Comparison of ENCODE assay signal across 23 cellular contexts in the genomic region with DNA sequence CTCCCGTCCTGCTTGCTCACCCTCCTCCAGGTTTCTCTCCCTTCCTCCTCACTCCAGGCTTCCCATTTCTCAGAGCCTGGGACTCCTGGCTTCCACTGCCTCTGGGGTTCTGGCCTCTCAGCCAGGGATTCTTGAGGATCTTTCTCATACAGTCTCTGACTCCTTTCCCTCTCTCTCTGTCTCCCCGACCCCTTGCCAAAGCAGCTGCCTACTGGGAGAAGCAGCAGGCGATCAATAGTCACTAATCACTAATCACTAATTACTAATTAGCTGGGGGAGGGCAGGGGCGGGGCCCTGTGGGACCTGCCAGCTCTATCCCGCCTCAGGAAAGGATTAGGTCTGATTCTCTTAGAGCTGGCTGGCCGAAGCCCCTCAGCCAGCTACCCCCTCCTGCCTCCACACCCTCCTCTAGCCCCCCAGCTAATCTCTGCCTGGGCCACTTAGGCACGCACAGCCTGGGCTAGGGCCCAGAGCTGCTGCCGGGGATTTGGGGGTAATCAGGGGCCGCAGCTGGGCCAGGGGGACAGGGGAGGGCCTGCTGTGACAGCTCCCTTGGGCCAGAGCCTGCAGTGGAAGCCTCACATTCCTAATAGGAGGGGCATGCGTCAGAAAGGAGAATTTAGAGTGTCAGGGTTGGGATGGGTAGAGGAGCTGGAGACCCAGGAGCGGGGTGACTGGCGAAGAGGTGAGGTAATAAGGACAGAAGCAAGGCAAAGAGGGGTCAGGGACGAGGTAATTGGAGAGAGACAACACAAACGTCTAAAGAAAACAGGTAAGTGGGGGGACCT. TPM values are rescaled to one million over a fixed set of nuclear protein-coding genes. Genes with fewer than 3 reads are reported as not detected.
A peak's percentile ranks its signal among the peaks of the same experiment; 100 is the strongest.
DNase-seq lines count a peak whose midpoint lies in the region; TF ChIP-seq lines count a peak whose summit lies in the region.
"Had no signal": no experiment of that assay in that cellular context is flagged by ENCODE, and none has a peak within 500 bp of the region (broad histone marks: within the 10 kb centered on the region; RNA-seq: fewer than 3 reads in every experiment).

No MANE protein-coding gene starts in this region.

- H3K27ac Mint-ChIP-seq in Caco-2 (ENCODE audit: unreplicated experiment) = no peak overlapping the region
- no peak overlapping the region for H3K27ac Mint-ChIP-seq in nephron progenitor cell
- H3K27ac Mint-ChIP-seq: activated CD4-positive, alpha-beta T cell treated with anti-CD3 and anti-CD28 coated beads, Interleukin-2, amount 10 ng/mL, durations not matched to agents 24 days and 14 days; activated naive CD4-positive, alpha-beta T cell treated with anti-CD3 and anti-CD28 coated beads, Interleukin-2, amount 50 U/mL, for 24 hours had no signal

- no peak for DNase-seq in Caco-2
- no peak for DNase-seq in NT2/D1 (ENCODE audit: low read depth, low spot score)
- peak; percentile 75 for DNase-seq in ecto neural progenitor cell (ENCODE audit: low spot score)
- no peak for DNase-seq in nephron progenitor cell
- no peak for DNase-seq in NCI-H446 (lab: John Stamatoyannopoulos, UW)
- no peak for DNase-seq in T-helper 2 cell
- no peak for DNase-seq in NCI-H2081 treated with DMSO at 0.1 percent for 48 hours (lab: John Stamatoyannopoulos, UW)
- DNase-seq in iPS-NIHi7 (ENCODE audit: extremely low spot score) = no peak
- DNase-seq: activated CD4-positive, alpha-beta T cell treated with anti-CD3 and anti-CD28 coated beads, Interleukin-2, amount 10 ng/mL, durations not matched to agents 24 days and 14 days; aorta; Calu3; GOT3; hippocampal formation; kidney; lower lobe of right lung; NCI-H146; NCI-H2171; SHP77 had no signal

- peak overlapping the region; percentile 39 for H3K9ac ChIP-seq in NT2/D1 (ENCODE audit: insufficient read length, low read depth)

- H3K9me3 ChIP-seq in Caco-2 (no peaks in the 10 kb centered on the region), NT2/D1 (ENCODE audit: insufficient read depth, low read length) (no peaks in the 10 kb centered on the region)
- H3K9me3 ChIP-seq: lower lobe of right lung, right atrium auricular region, upper lobe of left lung had no signal

- BruUV-seq in Caco-2 (replicated peaks; lab: Mats Ljungman, UMichigan) = no TSS peak

- POLR2A ChIA-PET in Caco-2 (lab: Charles Lee) = interaction anchor here (4.5 kb wide), 1 partner anchor 10 kb away, joined by 26 read pairs; the partner anchor contains the start of gene SHMT2

- H3K4me3 Mint-ChIP-seq in Caco-2 (ENCODE audit: unreplicated experiment) (peak overlapping the region; percentile 18), nephron progenitor cell (peak overlapping the region; percentile 85)
- H3K4me3 Mint-ChIP-seq: activated naive CD4-positive, alpha-beta T cell treated with anti-CD3 and anti-CD28 coated beads, Interleukin-2, amount 50 U/mL, for 24 hours; central memory CD8-positive, alpha-beta T cell had no signal

- H3K27me3 Mint-ChIP-seq in Caco-2 (ENCODE audit: insufficient read depth, unreplicated experiment) = peaks cover 27% of the 10 kb centered on the region
- peaks cover 85% of the 10 kb centered on the region for H3K27me3 Mint-ChIP-seq in nephron progenitor cell (ENCODE audit: low read depth, poor library complexity)

- peaks cover 30% of the 10 kb centered on the region for H3K4me1 Mint-ChIP-seq in Caco-2 (ENCODE audit: low read depth, unreplicated experiment)
- H3K4me1 Mint-ChIP-seq in nephron progenitor cell = peaks cover 85% of the 10 kb centered on the region

- peaks cover 10% of the 10 kb centered on the region for H3K4me1 ChIP-seq in Caco-2
- H3K4me1 ChIP-seq in NT2/D1 (ENCODE audit: insufficient read depth, insufficient read length) = peaks cover 51% of the 10 kb centered on the region
- H3K4me1 ChIP-seq: foreskin keratinocyte had no signal

- intact Hi-C loops in Caco-2 (cut with micrococcal nuclease; ENCODE audit: unreplicated experiment) = no loop called here

- H3K36me3 Mint-ChIP-seq in Caco-2 (ENCODE audit: insufficient read depth, unreplicated experiment) (peaks cover 28% of the 10 kb centered on the region), nephron progenitor cell (ENCODE audit: low read depth) (no peaks in the 10 kb centered on the region)
- H3K36me3 Mint-ChIP-seq: activated naive CD4-positive, alpha-beta T cell treated with anti-CD3 and anti-CD28 coated beads, Interleukin-2, amount 50 U/mL, for 24 hours had no signal

- H3K36me3 ChIP-seq in Caco-2 (ENCODE audit: control insufficient read depth, insufficient read depth, low read length) (no peaks in the 10 kb centered on the region), NT2/D1 (ENCODE audit: insufficient read depth, insufficient read length, low read length) (no peaks in the 10 kb centered on the region)
- H3K36me3 ChIP-seq: lower lobe of right lung, right atrium auricular region, upper lobe of left lung had no signal

- TF ChIP-seq CTCF in Caco-2 (IDR thresholded peaks at IDR 0.05; ENCODE audit: insufficient read depth in 1 of 2, low read depth in 1 of 2, low read length in 1 of 2, severe bottlenecking in 1 of 2, unreplicated experiment in 1 of 2) = no peak
- no peak for TF ChIP-seq CTCF in nephron progenitor cell (IDR thresholded peaks at IDR 0.05)

- no peak overlapping the region for H3K4me3 ChIP-seq in Caco-2 (ENCODE audit: low read depth, low read length)
- no peak overlapping the region for H3K4me3 ChIP-seq in NT2/D1 (ENCODE audit: insufficient read length, low read depth)
- H3K4me3 ChIP-seq: lower lobe of right lung, right atrium auricular region, upper lobe of left lung had no signal

- peaks cover 10% of the 10 kb centered on the region for H3K27me3 ChIP-seq in Caco-2 (replicated peaks; ENCODE audit: control insufficient read depth, insufficient read depth, low read length)
- H3K27me3 ChIP-seq in NT2/D1 (ENCODE audit: insufficient read depth, insufficient read length) = peaks cover 96% of the 10 kb centered on the region

- CTCF ChIA-PET in Caco-2 (lab: Charles Lee) = interaction anchor here (0.8 to 1.3 kb wide), 2 partner anchors 10 to 107 kb away, joined by 4 to 5 read pairs; partner anchors contain the start of gene SHMT2

- H3K9me3 Mint-ChIP-seq in Caco-2 (ENCODE audit: unreplicated experiment) (no peaks in the 10 kb centered on the region), nephron progenitor cell (no peaks in the 10 kb centered on the region)
- H3K9me3 Mint-ChIP-seq: activated CD4-positive, alpha-beta T cell treated with anti-CD3 and anti-CD28 coated beads, Interleukin-2, amount 10 ng/mL, durations not matched to agents 24 days and 14 days; activated naive CD4-positive, alpha-beta T cell treated with anti-CD3 and anti-CD28 coated beads, Interleukin-2, amount 50 U/mL, for 24 hours; central memory CD8-positive, alpha-beta T cell had no signal

RNA-seq across cellular contexts. Expression of gene NXPH4, which starts 2.8 kb away (rescaled TPM):
- total RNA-seq in Caco-2 (2022) = 10.0 and 10.6 TPM in 2 replicates
- total RNA-seq: lower lobe of right lung had no signal

RNA-seq across cellular contexts. Expression of gene SHMT2, which starts 10.1 kb away (rescaled TPM):
- total RNA-seq in Caco-2 (2022) = 387 and 466 TPM in 2 replicates

RNA-seq across cellular contexts. Expression of gene STAC3, which starts 31.6 kb away (rescaled TPM):
- 0.70 and 1.3 TPM in 2 replicates for total RNA-seq in Caco-2 (2022)
